In genomic region chr5:55694152-55694830, GRCh38 we compare ENCODE assay signal across 8 cellular contexts. TPM values are rescaled to one million over a fixed set of nuclear protein-coding genes. Genes with fewer than 3 reads are reported as not detected.
DNase-seq lines count a peak whose midpoint lies in the region; ATAC-seq and TF ChIP-seq lines count a peak whose summit lies in the region.

No MANE protein-coding gene starts in this region.

- POLR2A ChIA-PET in activated CD4-positive, alpha-beta T cell treated with anti-CD3 and anti-CD28 coated beads, Interleukin-2, amount 10 ng/mL, durations not matched to agents 7 days and 5 days (lab: Charles Lee), result no interaction called here

- peaks cover 15% of the 10 kb centered on the region for H3K4me1 ChIP-seq in prostate gland (replicated peaks)

- no peak for DNase-seq in activated CD4-positive, alpha-beta T cell treated with anti-CD3 and anti-CD28 coated beads, Interleukin-2, amount 10 ng/mL, durations not matched to agents 7 days and 5 days
- no peak for DNase-seq in activated CD4-positive, alpha-beta T cell treated with anti-CD3 and anti-CD28 coated beads for 4 hours
- DNase-seq in NCI-H2227 treated with DMSO at 0.1 percent for 48 hours (lab: John Stamatoyannopoulos, UW), result peak; percentile 4
- peak; percentile 61 for DNase-seq in dermis blood vessel endothelial cell
- DNase-seq in prostate gland (ENCODE audit: low spot score), result no peak
- DNase-seq in mucosa of gallbladder (ENCODE audit: low spot score), result no peak

- H3K4me1 Mint-ChIP-seq in activated CD4-positive, alpha-beta T cell treated with anti-CD3 and anti-CD28 coated beads, Interleukin-2, amount 10 ng/mL, durations not matched to agents 7 days and 5 days, result peaks cover 12% of the 10 kb centered on the region

- intact Hi-C loops in prostate gland (cut with DNase I), result loop anchor here (5.0 kb wide), 2 partner anchors 352 to 367 kb away; no protein-coding TSS in a partner anchor

- peak in 3 of 4 experiments; percentile 26 to 55 (median 45) for TF ChIP-seq CTCF in prostate gland (IDR thresholded peaks at IDR 0.05)

- no peak overlapping the region for H3K4me3 Mint-ChIP-seq in activated CD4-positive, alpha-beta T cell treated with anti-CD3 and anti-CD28 coated beads, Interleukin-2, amount 10 ng/mL, durations not matched to agents 7 days and 5 days

- H3K36me3 Mint-ChIP-seq in activated CD4-positive, alpha-beta T cell treated with anti-CD3 and anti-CD28 coated beads, Interleukin-2, amount 10 ng/mL, durations not matched to agents 7 days and 5 days (ENCODE audit: low read depth), result peaks cover 13% of the 10 kb centered on the region

- H3K27me3 Mint-ChIP-seq in activated CD4-positive, alpha-beta T cell treated with anti-CD3 and anti-CD28 coated beads, Interleukin-2, amount 10 ng/mL, durations not matched to agents 7 days and 5 days, result no peaks in the 10 kb centered on the region

- H3K27ac ChIP-seq in prostate gland, result no peak overlapping the region

- 71% methylated on average over 3 of the region's 3 CpGs for whole genome bisulfite sequencing in prostate gland

- no peak for ATAC-seq in HG02981 (IDR thresholded peaks at IDR 0.05; ENCODE audit: unreplicated experiment)
- no peak for ATAC-seq in GM21737 (IDR thresholded peaks at IDR 0.05; ENCODE audit: unreplicated experiment)

- H3K36me3 ChIP-seq in prostate gland, result no peaks in the 10 kb centered on the region

- H3K9me3 Mint-ChIP-seq in activated CD4-positive, alpha-beta T cell treated with anti-CD3 and anti-CD28 coated beads, Interleukin-2, amount 10 ng/mL, durations not matched to agents 7 days and 5 days, result no peaks in the 10 kb centered on the region

- CTCF ChIA-PET in activated CD4-positive, alpha-beta T cell treated with anti-CD3 and anti-CD28 coated beads, Interleukin-2, amount 10 ng/mL, durations not matched to agents 7 days and 5 days (lab: Charles Lee), result interaction anchor here (0.7 kb wide), 1 partner anchor 1092 kb away, joined by 5 read pairs; no protein-coding TSS in a partner anchor

- no peaks in the 10 kb centered on the region for H3K9me3 ChIP-seq in prostate gland

- peak overlapping the region; percentile 62 for H3K27ac Mint-ChIP-seq in activated CD4-positive, alpha-beta T cell treated with anti-CD3 and anti-CD28 coated beads, Interleukin-2, amount 10 ng/mL, durations not matched to agents 7 days and 5 days

- no peaks in the 10 kb centered on the region for H3K27me3 ChIP-seq in prostate gland (replicated peaks; ENCODE audit: insufficient read depth)

- H3K4me3 ChIP-seq in prostate gland, result no peak overlapping the region

- no peak for TF ChIP-seq POLR2A in prostate gland (IDR thresholded peaks at IDR 0.05)

RNA-seq across cellular contexts. Expression of gene SLC38A9, which starts 17.8 kb away (rescaled TPM):
- total RNA-seq in activated CD4-positive, alpha-beta T cell treated with anti-CD3 and anti-CD28 coated beads, Interleukin-2, amount 10 ng/mL, durations not matched to agents 7 days and 5 days, result 10 to 100 TPM; 26.6 to 29.0 TPM
- total RNA-seq in dermis blood vessel endothelial cell (39.0 and 50.9 TPM in 2 replicates), prostate gland (10 to 100 TPM; 14.8 to 20.8 TPM), mucosa of gallbladder (25.4 TPM)

RNA-seq across cellular contexts. Expression of gene DDX4, which starts 43.6 kb away (rescaled TPM):
- total RNA-seq in activated CD4-positive, alpha-beta T cell treated with anti-CD3 and anti-CD28 coated beads, Interleukin-2, amount 10 ng/mL, durations not matched to agents 7 days and 5 days, result under 1 TPM; 0.48 to 0.50 TPM
- total RNA-seq in dermis blood vessel endothelial cell (0.17 TPM in 1 of 2 replicates, not detected in the other), prostate gland (10 to 100 TPM in 1 of 2 donors, not detected in 1; 34.9 TPM), mucosa of gallbladder (not detected)

Comparison
In these comparisons a context has a peak if more than half of its experiments do, and no peak if none do; other contexts are left out.
1. DNase-seq: peak in NCI-H2227 treated with DMSO at 0.1 percent for 48 hours (single experiment) and dermis blood vessel endothelial cell (single experiment); none in activated CD4-positive, alpha-beta T cell treated with anti-CD3 and anti-CD28 coated beads, Interleukin-2, amount 10 ng/mL, durations not matched to agents 7 days and 5 days (single experiment), activated CD4-positive, alpha-beta T cell treated with anti-CD3 and anti-CD28 coated beads for 4 hours (0 of 2), prostate gland (single experiment) and mucosa of gallbladder (single experiment).